In genomic region chr18:49797995-49798394, GRCh38 we compare ENCODE assay signal across 25 cellular contexts.
"Had no signal": no experiment of that assay in that cellular context is flagged by ENCODE, and none has a peak within 500 bp of the region (broad histone marks: within the 10 kb centered on the region; RNA-seq: fewer than 3 reads in every experiment).

No MANE protein-coding gene starts in this region.

- H3K27me3 Mint-ChIP-seq: naive B cell; progenitor cell of endocrine pancreas; stimulated activated memory B cell treated with anti-CD40 and anti-IgM and Interleukin-4, amounts not matched to agents 10 μg/mL and 1 μg/mL and 100 μg/mL, for 72 hours; stimulated activated naive CD8-positive, alpha-beta T cell treated with anti-CD3 and anti-CD28 coated beads, Interleukin-15, amount 100 ng/mL, for 72 hours had no signal

- H3K9me3 Mint-ChIP-seq: mesothelial cell of epicardium; naive B cell; natural killer cell; stimulated activated memory B cell treated with anti-CD40 and anti-IgM and Interleukin-4, amounts not matched to agents 10 μg/mL and 1 μg/mL and 100 μg/mL, for 72 hours; stimulated activated naive CD8-positive, alpha-beta T cell treated with anti-CD3 and anti-CD28 coated beads, Interleukin-15, amount 100 ng/mL, for 72 hours had no signal

- H3K4me3 Mint-ChIP-seq: mesothelial cell of epicardium; naive B cell; natural killer cell; stimulated activated memory B cell treated with anti-CD40 and anti-IgM and Interleukin-4, amounts not matched to agents 10 μg/mL and 1 μg/mL and 100 μg/mL, for 72 hours; stimulated activated naive CD8-positive, alpha-beta T cell treated with anti-CD3 and anti-CD28 coated beads, Interleukin-15, amount 100 ng/mL, for 72 hours had no signal

- H3K27me3 ChIP-seq: hepatocyte, left lung, ovary, right atrium auricular region, right lobe of liver, transverse colon, upper lobe of left lung, vagina had no signal

- ATAC-seq: left colon; left lung; lower lobe of right lung; natural killer cell; right lobe of liver; stimulated activated memory B cell treated with anti-CD40 and anti-IgM and Interleukin-4, amounts not matched to agents 10 μg/mL and 1 μg/mL and 100 μg/mL, for 72 hours; stimulated activated naive CD8-positive, alpha-beta T cell treated with anti-CD3 and anti-CD28 coated beads, Interleukin-15, amount 100 ng/mL, for 72 hours had no signal

- H3K4me1 Mint-ChIP-seq: mesothelial cell of epicardium; naive B cell; stimulated activated memory B cell treated with anti-CD40 and anti-IgM and Interleukin-4, amounts not matched to agents 10 μg/mL and 1 μg/mL and 100 μg/mL, for 72 hours had no signal

- H3K27ac ChIP-seq: hepatocyte, left lung, lower lobe of right lung, ovary, right atrium auricular region, transverse colon, upper lobe of left lung, vagina had no signal

- H3K27ac Mint-ChIP-seq: mesothelial cell of epicardium; natural killer cell; progenitor cell of endocrine pancreas; stimulated activated memory B cell treated with anti-CD40 and anti-IgM and Interleukin-4, amounts not matched to agents 10 μg/mL and 1 μg/mL and 100 μg/mL, for 72 hours; stimulated activated naive CD8-positive, alpha-beta T cell treated with anti-CD3 and anti-CD28 coated beads, Interleukin-15, amount 100 ng/mL, for 72 hours had no signal

- H3K36me3 ChIP-seq: ovary, vagina had no signal

- DNase-seq: left colon; left lung; lower lobe of right lung; mammary epithelial cell; mesenchymal stem cell; naive B cell; natural killer cell; ovary; right lobe of liver; stimulated activated CD4-positive, alpha-beta T cell treated with anti-CD3 and anti-CD28 coated beads, Interleukin-1b, Interleukin-23, amount 100 ng/mL, for 48 hours; stimulated activated CD4-positive, alpha-beta T cell treated with anti-CD3 and anti-CD28 coated beads, Interleukin-2, amount 100 ng/mL, for 48 hours; stimulated activated CD4-positive, alpha-beta T cell treated with anti-CD3 and anti-CD28 coated beads, Interleukin-4, amount 100 ng/mL, for 4 hours; stimulated activated CD8-positive, alpha-beta memory T cell treated with anti-CD3 and anti-CD28 coated beads, Interleukin-4, amount 100 ng/mL, for 48 hours; stimulated activated naive CD4-positive, alpha-beta T cell treated with Interleukin-2 at 50 U/mL for 16 hours; stimulated activated naive CD8-positive, alpha-beta T cell treated with anti-CD3 and anti-CD28 coated beads, Interleukin-15, amount 100 ng/mL, for 72 hours; substantia nigra; transverse colon; upper lobe of left lung had no signal

- H3K4me1 ChIP-seq: lower lobe of right lung, right atrium auricular region, transverse colon, upper lobe of left lung, vagina had no signal

- H3K4me3 ChIP-seq: hepatocyte, left lung, lower lobe of right lung, ovary, right atrium auricular region, right lobe of liver, smooth muscle cell, transverse colon, upper lobe of left lung, vagina had no signal
